8 cellular contexts compared by ENCODE assay signal in the genomic region with DNA sequence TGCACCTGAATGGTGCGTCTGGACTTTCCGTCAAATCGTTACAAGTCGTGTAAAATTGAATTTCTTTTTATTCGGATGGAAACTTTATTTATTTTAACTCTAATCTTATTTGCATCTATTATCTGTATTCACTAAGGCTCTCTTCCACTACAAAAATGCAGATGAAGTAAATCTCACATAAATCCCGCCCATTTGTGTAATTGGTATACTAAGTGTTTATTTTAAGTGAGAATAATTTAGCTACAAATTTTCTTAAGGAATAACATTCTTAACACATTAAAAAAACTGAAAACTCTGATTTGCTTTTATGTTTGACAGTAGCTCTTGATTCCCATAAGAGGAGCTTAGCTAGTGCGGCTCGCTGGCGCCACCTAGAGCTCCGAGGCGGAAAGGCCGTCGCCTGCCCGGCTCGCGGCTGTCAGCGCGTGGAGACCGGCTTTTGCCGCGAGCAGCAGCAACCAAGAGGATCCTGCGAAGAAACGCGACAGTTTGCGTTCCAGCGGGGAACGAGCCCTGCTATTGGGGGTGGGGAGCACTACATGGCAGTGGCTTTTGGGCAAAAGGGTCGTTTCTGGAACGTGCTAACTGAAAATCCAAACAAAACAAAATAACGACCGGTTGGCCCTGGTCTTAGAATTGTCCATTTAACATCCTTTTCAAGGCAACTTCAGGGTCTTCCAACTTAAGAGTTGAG. TPM values are rescaled to one million over a fixed set of nuclear protein-coding genes. Genes with fewer than 3 reads are reported as not detected.
DNase-seq lines count a peak whose midpoint lies in the region; ATAC-seq and TF ChIP-seq lines count a peak whose summit lies in the region.

No MANE protein-coding gene starts in this region.

- no peak for TF ChIP-seq POLR2A in suprapubic skin (IDR thresholded peaks at IDR 0.05)

- peak; percentile 48 for ATAC-seq in GM19023 (IDR thresholded peaks at IDR 0.05; ENCODE audit: unreplicated experiment)
- peak; percentile 59 for ATAC-seq in foreskin keratinocyte

- no peaks in the 10 kb centered on the region for H3K36me3 ChIP-seq in suprapubic skin

- H3K27me3 ChIP-seq in foreskin keratinocyte = peaks cover 84% of the 10 kb centered on the region
- H3K27me3 ChIP-seq in suprapubic skin = peaks cover 82% of the 10 kb centered on the region

- TF ChIP-seq EP300 in suprapubic skin (IDR thresholded peaks at IDR 0.05) = no peak

- DNase-seq in Ammon's horn (ENCODE audit: low spot score) (peak; percentile 90), HuH-7.5 (ENCODE audit: low spot score) (peak; percentile 94), RPMI8226 (peak; percentile 86), foreskin keratinocyte (peak in 1 of 2 donors; percentile 57), occipital lobe (lab: John Stamatoyannopoulos, UW) (peak; percentile 79), suprapubic skin (ENCODE audit: low spot score in 2 of 2) (peak; percentile 88 to 92)
- peak; percentile 95 for DNase-seq in activated effector memory CD4-positive, alpha-beta T cell treated with anti-CD3 and anti-CD28 coated beads, Interleukin-2, amount 50 U/mL, for 16 hours

- H3K4me3 ChIP-seq in suprapubic skin = peak overlapping the region; percentile 37

- H3K27ac ChIP-seq in foreskin keratinocyte (no peak overlapping the region), suprapubic skin (peak overlapping the region; percentile 76)

- WGBS in suprapubic skin = 5% methylated on average over 31 of the region's 31 CpGs

- H3K9me3 ChIP-seq in suprapubic skin = no peaks in the 10 kb centered on the region

- peak; percentile 99 for TF ChIP-seq CTCF in foreskin keratinocyte (conservative IDR thresholded peaks at IDR 0.05)
- peak; percentile 93 to 99 for TF ChIP-seq CTCF in suprapubic skin (IDR thresholded peaks at IDR 0.05)

- H3K4me1 ChIP-seq in foreskin keratinocyte = peaks cover 7% of the 10 kb centered on the region
- H3K4me1 ChIP-seq in suprapubic skin = peaks cover 68% of the 10 kb centered on the region

RNA-seq across cellular contexts. Expression of a gene that starts 6.7 kb away (rescaled TPM):
- total RNA-seq in foreskin keratinocyte = not detected in 2 replicates
- polyA plus RNA-seq in foreskin keratinocyte = not detected in 2 replicates
- total RNA-seq in occipital lobe = 7.0 TPM
- total RNA-seq in suprapubic skin = 1 to 10 TPM in 1 of 4 donors, under 1 TPM in 3; 0.23 to 1.8 (median 0.44) TPM

RNA-seq across cellular contexts. Expression of a gene that starts 54.1 kb away (rescaled TPM):
- total RNA-seq in foreskin keratinocyte (15.4 and 16.0 TPM in 2 replicates), occipital lobe (54.0 TPM), suprapubic skin (10 to 100 TPM; 10.5 to 32.7 (median 23.5) TPM)
- polyA plus RNA-seq in foreskin keratinocyte = 6.5 and 9.0 TPM in 2 replicates
